In the genomic region with DNA sequence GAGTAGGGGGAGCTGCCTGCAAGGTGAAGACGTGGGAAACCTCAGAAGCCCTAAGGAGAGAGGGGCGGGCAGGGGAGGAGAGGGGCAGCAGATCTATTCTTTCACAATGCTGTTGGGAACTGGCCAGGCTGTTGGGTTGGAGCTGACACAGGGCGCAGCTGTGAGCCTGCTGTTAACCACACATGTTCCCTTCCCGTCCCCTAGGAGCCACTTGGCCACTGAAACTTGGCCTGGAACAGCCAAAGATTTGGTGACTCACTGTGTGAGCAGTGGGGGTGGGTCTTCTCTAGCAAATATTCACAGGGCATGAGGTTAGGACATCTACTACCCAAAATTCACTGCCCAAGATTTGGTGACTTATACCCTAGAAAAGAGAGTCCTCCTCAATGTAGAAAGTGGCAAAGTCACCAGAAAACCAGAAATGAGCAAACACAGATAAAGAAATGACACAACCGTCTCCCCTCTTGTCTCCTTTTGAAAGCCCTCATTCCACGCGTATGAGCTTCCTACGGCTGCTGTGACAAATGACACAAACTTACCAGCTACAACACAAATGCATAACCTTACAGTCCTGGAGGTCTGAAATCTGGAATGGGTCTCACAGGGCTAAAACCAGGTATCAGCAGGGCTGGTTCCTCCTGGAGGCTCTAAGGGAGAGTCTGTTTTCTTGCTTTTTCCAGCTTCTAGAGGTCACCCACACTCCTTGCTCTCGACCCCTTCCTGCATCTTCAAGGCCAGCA, we compare ENCODE assay signal across 8 cellular contexts. TPM values are rescaled to one million over a fixed set of nuclear protein-coding genes. Genes with fewer than 3 reads are reported as not detected.
DNase-seq lines count a peak whose midpoint lies in the region; ATAC-seq and TF ChIP-seq lines count a peak whose summit lies in the region.

No MANE protein-coding gene starts in this region.

- no peak overlapping the region for H2BK15ac ChIP-seq in H9 (ENCODE audit: low read depth, low read length)

- H3K79me1 ChIP-seq in H9 (ENCODE audit: insufficient read depth, low read depth, low read length, poor library complexity, severe bottlenecking), result peaks cover 7% of the 10 kb centered on the region

- no peak overlapping the region for H3K9ac ChIP-seq in H9 (ENCODE audit: extremely low read depth, insufficient read length, low read length)
- peak overlapping the region; percentile 22 for H3K9ac ChIP-seq in skeletal muscle satellite cell (ENCODE audit: low read depth, low read length)

- H3K4me2 ChIP-seq in H9 (ENCODE audit: insufficient read depth, insufficient read length, low read length) (no peak overlapping the region), skeletal muscle satellite cell (ENCODE audit: low read length) (peak overlapping the region; percentile 67)

- peaks cover 48% of the 10 kb centered on the region; the same call in 1 of the 2 replicates for H3K79me2 ChIP-seq in H9 (ENCODE audit: insufficient read depth, low read length)

- no peaks in the 10 kb centered on the region for H3K23me2 ChIP-seq in H9 (ENCODE audit: insufficient read length, low read depth, low read length, poor library complexity, severe bottlenecking)

- H3K27me3 ChIP-seq in H9 (ENCODE audit: insufficient read depth, low read length), result no peaks in the 10 kb centered on the region
- no peaks in the 10 kb centered on the region for H3K27me3 ChIP-seq in skeletal muscle satellite cell (ENCODE audit: control insufficient read depth, insufficient read depth, low read length)

- no peak overlapping the region for H3K23ac ChIP-seq in H9 (ENCODE audit: insufficient read length, low read depth, low read length)

- no peak overlapping the region for H4K91ac ChIP-seq in H9 (ENCODE audit: insufficient read length, low read depth, low read length)

- no peak for ATAC-seq in GM18502 (IDR thresholded peaks at IDR 0.05; ENCODE audit: poor library complexity, unreplicated experiment)

- H4K20me1 ChIP-seq in H9 (ENCODE audit: control insufficient read depth, insufficient read depth, insufficient read length), result peaks cover 6% of the 10 kb centered on the region

- no peak overlapping the region for H2BK20ac ChIP-seq in H9 (ENCODE audit: low read depth, low read length, poor library complexity, severe bottlenecking)

- H4K8ac ChIP-seq in H9 (replicated peaks; ENCODE audit: insufficient read length, low read depth, low read length), result no peak overlapping the region

- H2AFZ ChIP-seq in H9 (ENCODE audit: low read length), result no peak overlapping the region

- peaks cover 3% of the 10 kb centered on the region; the same call in 1 of the 2 replicates for H3K4me1 ChIP-seq in H9 (ENCODE audit: insufficient read depth, low read length)
- peaks cover 78% of the 10 kb centered on the region for H3K4me1 ChIP-seq in skeletal muscle satellite cell (ENCODE audit: control insufficient read depth, insufficient read depth, low read length)

- no peak overlapping the region for H4K5ac ChIP-seq in H9 (ENCODE audit: insufficient read length, low read depth, low read length)

- WGBS in H9 (ENCODE audit: extremely low coverage, insufficient read length, low lambda C conversion rate), result no CpG with 5 or more reads among the region's 9 CpGs

- no peak overlapping the region for H3K4ac ChIP-seq in H9 (ENCODE audit: low read depth, low read length)

- no peak overlapping the region for H2AK5ac ChIP-seq in H9 (ENCODE audit: insufficient read length, low read length)

- H3K36me3 ChIP-seq in skeletal muscle satellite cell (ENCODE audit: insufficient read depth, low read length), result no peaks in the 10 kb centered on the region

- H3K4me3 ChIP-seq in skeletal muscle satellite cell (ENCODE audit: low read length), result peak overlapping the region; percentile 25

- H3K36me3 Mint-ChIP-seq in H9 (ENCODE audit: insufficient read depth in 1 of 3, low read depth in 3 of 3), result peaks cover 3 to 15% (median 7%) of the 10 kb centered on the region in 3 experiments; a peak in 5 of 7 replicates

- no peaks in the 10 kb centered on the region for H3K9me3 ChIP-seq in H9 (ENCODE audit: control insufficient read depth, low read depth, low read length)
- H3K9me3 ChIP-seq in skeletal muscle satellite cell (replicated peaks; ENCODE audit: low read length), result no peaks in the 10 kb centered on the region

- peaks cover 40 to 45% of the 10 kb centered on the region in 2 experiments for H3K4me1 Mint-ChIP-seq in H9

- H2BK5ac ChIP-seq in H9 (ENCODE audit: insufficient read length, low read length), result no peak overlapping the region

- H3K9me3 Mint-ChIP-seq in H9, result peaks cover 0 to 2% of the 10 kb centered on the region in 2 experiments; a peak in 1 of 5 replicates

- H2BK12ac ChIP-seq in H9 (ENCODE audit: insufficient read length, low read depth, low read length), result no peak overlapping the region

- H3K18ac ChIP-seq in H9 (ENCODE audit: insufficient read length, low read depth, low read length), result no peak overlapping the region

- peak overlapping the region; percentile 1 to 77 (median 35); a peak in 4 of 7 replicates for H3K27ac Mint-ChIP-seq in H9

- no peak overlapping the region for H3K27ac ChIP-seq in H9 (ENCODE audit: insufficient read length, low read depth, low read length)

- no peak overlapping the region for H3K14ac ChIP-seq in H9 (ENCODE audit: insufficient read depth, low read length)

- H3K27me3 Mint-ChIP-seq in H9 (ENCODE audit: low read depth), result no peaks in the 10 kb centered on the region

- H2BK120ac ChIP-seq in H9 (ENCODE audit: low read depth, low read length, poor library complexity, severe bottlenecking), result no peak overlapping the region

- no peak overlapping the region for H3K56ac ChIP-seq in H9 (ENCODE audit: insufficient read length, low read depth, low read length)

- H3T11ph ChIP-seq in H9 (ENCODE audit: low read length), result no peak overlapping the region

- H3K4me3 Mint-ChIP-seq in H9, result no peak overlapping the region

- DNase-seq in H9 (no peak), RPMI7951 (ENCODE audit: low read depth) (peak; percentile 81), glomerular visceral epithelial cell (ENCODE audit: extremely low spot score) (peak; percentile 54), activated gamma-delta T cell treated with Interleukin-2 at 50 U/mL for 16 hours (no peak), NCI-H187 treated with DMSO at 0.1 percent for 48 hours (lab: John Stamatoyannopoulos, UW) (no peak), NCI-H2227 treated with DMSO at 0.1 percent for 48 hours (lab: John Stamatoyannopoulos, UW) (no peak)

- TF ChIP-seq CTCF in H9 (conservative IDR thresholded peaks at IDR 0.05), result no peak

RNA-seq across cellular contexts. Expression of gene TBC1D16, which starts 6.3 kb away (rescaled TPM):
- total RNA-seq in H9 (2021), result 82.7 and 85.8 TPM in 2 replicates
- 8.9 and 10.7 TPM in 2 replicates for total RNA-seq in RPMI7951 (2014; rRNA removed; shearing (Covaris generic))
- total RNA-seq in skeletal muscle satellite cell (2012; rRNA removed), result 49.1 and 59.3 TPM in 2 replicates

RNA-seq across cellular contexts. Expression of gene CCDC40, which starts 7.0 kb away (rescaled TPM):
- 7.8 and 8.9 TPM in 2 replicates for total RNA-seq in H9 (2021)
- total RNA-seq in RPMI7951 (2014; rRNA removed; shearing (Covaris generic)), result 1.3 and 1.6 TPM in 2 replicates
- 2.0 and 2.8 TPM in 2 replicates for total RNA-seq in skeletal muscle satellite cell (2012; rRNA removed)

Comparison
In these comparisons a context has a peak if more than half of its experiments do, and no peak if none do; other contexts are left out.
1. DNase-seq: peak in RPMI7951 (single experiment) and glomerular visceral epithelial cell (single experiment); none in H9 (single experiment), activated gamma-delta T cell treated with Interleukin-2 at 50 U/mL for 16 hours (single experiment), NCI-H187 treated with DMSO at 0.1 percent for 48 hours (single experiment) and NCI-H2227 treated with DMSO at 0.1 percent for 48 hours (single experiment).